In genomic region chr7:99325597-99326407, GRCh38 we compare ENCODE assay signal across 8 cellular contexts. TPM values are rescaled to one million over a fixed set of nuclear protein-coding genes. Genes with fewer than 3 reads are reported as not detected.
DNase-seq lines count a peak whose midpoint lies in the region; ATAC-seq and TF ChIP-seq lines count a peak whose summit lies in the region.

Gene ARPC1A, plus strand, starts transcription at chr7:99325898. Its CDS starts 7,456 bp downstream, at chr7:99333354.

- H3K27me3 Mint-ChIP-seq in IgD-negative memory B cell = no peaks in the 10 kb centered on the region

- H3K4me1 ChIP-seq in mononuclear cell (ENCODE audit: insufficient read depth, low read length) = peaks cover 55% of the 10 kb centered on the region

- H3K4me1 Mint-ChIP-seq in IgD-negative memory B cell = peaks cover 21 to 29% (median 23%) of the 10 kb centered on the region in 3 donors

- H3K4me3 ChIP-seq in epithelial cell of esophagus (ENCODE audit: low read length) = peak within 1 kb of the TSS; percentile 92
- H3K4me3 ChIP-seq in mononuclear cell (ENCODE audit: low read length) = peak within 1 kb of the TSS; percentile 93

- H3K27ac Mint-ChIP-seq in IgD-negative memory B cell = peak within 1 kb of the TSS; percentile 95 to 99 (median 99)

- H3K36me3 Mint-ChIP-seq in IgD-negative memory B cell = no peaks in the 10 kb centered on the region

- ATAC-seq in GM21529 (IDR thresholded peaks at IDR 0.05; ENCODE audit: unreplicated experiment) = peak; percentile 92

- H3K27me3 ChIP-seq in mononuclear cell (ENCODE audit: insufficient read depth, low read length) = no peaks in the 10 kb centered on the region

- H3K9me3 Mint-ChIP-seq in IgD-negative memory B cell = no peaks in the 10 kb centered on the region

- H3K9me3 ChIP-seq in mononuclear cell (ENCODE audit: low read depth, low read length) = no peaks in the 10 kb centered on the region

- no peak for TF ChIP-seq CTCF in epithelial cell of esophagus (IDR thresholded peaks at IDR 0.05; ENCODE audit: insufficient read depth, low read depth, low read length, missing control alignments)

- DNase-seq in DMS114 treated with DMSO at 0.1 percent for 48 hours (lab: John Stamatoyannopoulos, UW; ENCODE audit: unreplicated experiment) (peak; percentile 85), OCI-M1 (lab: John Stamatoyannopoulos, UW) (peak; percentile 99), activated T-cell treated with anti-CD3 and anti-CD28 coated beads for 24 hours (ENCODE audit: low read depth) (peak; percentile 90), epithelial cell of esophagus (ENCODE audit: low read depth) (peak; percentile 93)
- peak; percentile 88 for DNase-seq in stimulated activated CD8-positive, alpha-beta memory T cell treated with anti-CD3 and anti-CD28 coated beads, Interleukin-2, amount 100 ng/mL, for 48 hours (ENCODE audit: low read depth in 2 of 2)

- H3K4me3 Mint-ChIP-seq in IgD-negative memory B cell = peak within 1 kb of the TSS; percentile 94 to 99 (median 98)

RNA-seq across cellular contexts. Expression of gene ARPC1A, which starts in this region (rescaled TPM):
- 81.5 TPM for polyA plus RNA-seq in IgD-negative memory B cell
- 28.8 TPM for total RNA-seq in mononuclear cell

Comparison
In these comparisons a context has a peak if more than half of its experiments do, and no peak if none do; other contexts are left out.
1. Peak in every context shown above with its lines: DNase-seq, ATAC-seq and H3K4me3 ChIP-seq.